ENCODE assay signal across 18 cellular contexts in genomic region chr7:158285383-158285770, GRCh38.
DNase-seq lines count a peak whose midpoint lies in the region; ATAC-seq and TF ChIP-seq lines count a peak whose summit lies in the region.
"Had no signal": no experiment of that assay in that cellular context is flagged by ENCODE, and none has a peak within 500 bp of the region (broad histone marks: within the 10 kb centered on the region; RNA-seq: fewer than 3 reads in every experiment).

No MANE protein-coding gene starts in this region.

- CTCF ChIA-PET in activated CD4-positive, alpha-beta T cell treated with anti-CD3 and anti-CD28 coated beads, Interleukin-2, amount 10 ng/mL, durations not matched to agents 7 days and 5 days (lab: Charles Lee) = no interaction called here

- ATAC-seq in natural killer cell treated with Interleukin-12 subunit alpha and Interleukin-12 subunit beta and Interleukin-15 and Interleukin-18, amount 100 ng/mL, for 72 hours = peak in 1 of 2 donors; percentile 21
- ATAC-seq in natural killer cell = no peak
- peak; percentile 51 for ATAC-seq in sciatic nerve
- ATAC-seq in HG03457 (IDR thresholded peaks at IDR 0.05; ENCODE audit: unreplicated experiment) = no peak

- TF ChIP-seq CTCF in natural killer cell (IDR thresholded peaks at IDR 0.05) = no peak

- POLR2A ChIA-PET in activated CD4-positive, alpha-beta T cell treated with anti-CD3 and anti-CD28 coated beads, Interleukin-2, amount 10 ng/mL, durations not matched to agents 7 days and 5 days (lab: Charles Lee) = no interaction called here

- H3K27me3 Mint-ChIP-seq in natural killer cell treated with Interleukin-12 subunit alpha and Interleukin-12 subunit beta and Interleukin-15 and Interleukin-18, amount 100 ng/mL, for 72 hours = no peaks in the 10 kb centered on the region
- no peaks in the 10 kb centered on the region for H3K27me3 Mint-ChIP-seq in natural killer cell (ENCODE audit: low read depth in 2 of 2)
- H3K27me3 Mint-ChIP-seq in activated CD4-positive, alpha-beta T cell treated with anti-CD3 and anti-CD28 coated beads, Interleukin-2, amount 10 ng/mL, durations not matched to agents 7 days and 5 days = no peaks in the 10 kb centered on the region
- H3K27me3 Mint-ChIP-seq: CD4-positive, alpha-beta T cell had no signal

- intact Hi-C loops in natural killer cell (cut with micrococcal nuclease) (no loop called here), sciatic nerve (cut with DNase I) (no loop called here)

- peak; percentile 49 for DNase-seq in natural killer cell treated with Interleukin-12 subunit alpha and Interleukin-12 subunit beta and Interleukin-15 and Interleukin-18, amount 100 ng/mL, for 72 hours (ENCODE audit: low spot score)
- no peak for DNase-seq in natural killer cell
- peak; percentile 28 for DNase-seq in ecto neural progenitor cell (ENCODE audit: low spot score)
- DNase-seq in sciatic nerve (ENCODE audit: low spot score) = no peak
- no peak for DNase-seq in activated CD4-positive, alpha-beta T cell treated with anti-CD3 and anti-CD28 coated beads, Interleukin-2, amount 10 ng/mL, durations not matched to agents 7 days and 5 days
- no peak for DNase-seq in cerebellum (ENCODE audit: low spot score)
- no peak for DNase-seq in EL
- DNase-seq: Calu3; CD4-positive, alpha-beta T cell; GOT3; IMR-90; Kasumi-1; NCI-H2029 treated with DMSO at 0.1 percent for 48 hours; NCI-H2227 treated with DMSO at 0.1 percent for 48 hours; NCI-H748 treated with DMSO at 0.1 percent for 48 hours; PC-9; SK-N-SH had no signal

- no peaks in the 10 kb centered on the region for H3K4me1 Mint-ChIP-seq in natural killer cell treated with Interleukin-12 subunit alpha and Interleukin-12 subunit beta and Interleukin-15 and Interleukin-18, amount 100 ng/mL, for 72 hours (ENCODE audit: low read depth in 2 of 2)
- no peaks in the 10 kb centered on the region for H3K4me1 Mint-ChIP-seq in natural killer cell
- no peaks in the 10 kb centered on the region for H3K4me1 Mint-ChIP-seq in activated CD4-positive, alpha-beta T cell treated with anti-CD3 and anti-CD28 coated beads, Interleukin-2, amount 10 ng/mL, durations not matched to agents 7 days and 5 days

- peaks cover 10% of the 10 kb centered on the region for H3K36me3 Mint-ChIP-seq in natural killer cell treated with Interleukin-12 subunit alpha and Interleukin-12 subunit beta and Interleukin-15 and Interleukin-18, amount 100 ng/mL, for 72 hours
- no peaks in the 10 kb centered on the region for H3K36me3 Mint-ChIP-seq in natural killer cell
- no peaks in the 10 kb centered on the region for H3K36me3 Mint-ChIP-seq in activated CD4-positive, alpha-beta T cell treated with anti-CD3 and anti-CD28 coated beads, Interleukin-2, amount 10 ng/mL, durations not matched to agents 7 days and 5 days (ENCODE audit: low read depth)

- no peak overlapping the region for H3K27ac Mint-ChIP-seq in natural killer cell treated with Interleukin-12 subunit alpha and Interleukin-12 subunit beta and Interleukin-15 and Interleukin-18, amount 100 ng/mL, for 72 hours
- H3K27ac Mint-ChIP-seq in natural killer cell = no peak overlapping the region
- no peak overlapping the region for H3K27ac Mint-ChIP-seq in activated CD4-positive, alpha-beta T cell treated with anti-CD3 and anti-CD28 coated beads, Interleukin-2, amount 10 ng/mL, durations not matched to agents 7 days and 5 days
- H3K27ac Mint-ChIP-seq: CD4-positive, alpha-beta T cell had no signal

- no peak overlapping the region for H3K4me3 Mint-ChIP-seq in natural killer cell treated with Interleukin-12 subunit alpha and Interleukin-12 subunit beta and Interleukin-15 and Interleukin-18, amount 100 ng/mL, for 72 hours
- H3K4me3 Mint-ChIP-seq in natural killer cell = no peak overlapping the region
- H3K4me3 Mint-ChIP-seq in activated CD4-positive, alpha-beta T cell treated with anti-CD3 and anti-CD28 coated beads, Interleukin-2, amount 10 ng/mL, durations not matched to agents 7 days and 5 days = no peak overlapping the region
- H3K4me3 Mint-ChIP-seq: CD4-positive, alpha-beta T cell had no signal

- H3K9me3 Mint-ChIP-seq in natural killer cell treated with Interleukin-12 subunit alpha and Interleukin-12 subunit beta and Interleukin-15 and Interleukin-18, amount 100 ng/mL, for 72 hours = peaks cover 22% of the 10 kb centered on the region
- H3K9me3 Mint-ChIP-seq in natural killer cell = peaks cover 9 to 22% of the 10 kb centered on the region in 2 donors
- peaks cover 15% of the 10 kb centered on the region for H3K9me3 Mint-ChIP-seq in activated CD4-positive, alpha-beta T cell treated with anti-CD3 and anti-CD28 coated beads, Interleukin-2, amount 10 ng/mL, durations not matched to agents 7 days and 5 days

Comparison
In these comparisons a context has a peak if more than half of its experiments do, and no peak if none do; other contexts are left out.
1. DNase-seq: peak in natural killer cell treated with Interleukin-12 subunit alpha and Interleukin-12 subunit beta and Interleukin-15 and Interleukin-18, amount 100 ng/mL, for 72 hours (single experiment) and ecto neural progenitor cell (single experiment); none in natural killer cell (single experiment), sciatic nerve (single experiment), activated CD4-positive, alpha-beta T cell treated with anti-CD3 and anti-CD28 coated beads, Interleukin-2, amount 10 ng/mL, durations not matched to agents 7 days and 5 days (single experiment), cerebellum (single experiment) and EL (single experiment).